Comparison of ENCODE assay signal across 1 cellular context in the genomic region with DNA sequence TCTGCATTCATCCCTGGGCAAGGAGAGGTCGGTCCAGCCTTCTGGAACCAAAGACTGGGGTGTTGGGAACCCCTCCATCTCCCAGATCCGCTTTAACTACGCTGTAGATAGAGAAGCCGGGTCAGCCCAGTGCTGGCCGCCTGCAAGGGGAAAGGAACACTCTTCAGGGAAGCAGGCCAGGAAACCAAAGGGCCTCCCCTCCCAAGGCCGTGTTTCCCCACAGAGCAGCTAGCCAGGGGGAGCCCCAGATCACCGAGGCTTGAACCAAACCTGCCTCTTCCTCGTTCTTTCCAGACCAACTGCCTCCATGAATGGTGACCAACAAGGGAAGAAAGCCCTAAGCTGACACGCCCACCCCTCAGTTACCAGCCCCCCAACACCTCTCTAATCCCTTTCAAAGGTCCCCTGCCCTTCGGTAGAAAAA.
TF ChIP-seq lines count a peak whose summit lies in the region.

No MANE protein-coding gene starts in this region.

TF ChIP-seq in GM12878, 131 proteins besides CTCF, POLR2A, EP300 and RAD21:
- no peak for TF ChIP-seq HDGF (IDR thresholded peaks at IDR 0.05)
- no peak for TF ChIP-seq CHD4 (IDR thresholded peaks at IDR 0.05)
- no peak for TF ChIP-seq SIN3A (IDR thresholded peaks at IDR 0.05; ENCODE audit: low read depth, low read length)
- no peak for TF ChIP-seq BCL11A (IDR thresholded peaks at IDR 0.05; ENCODE audit: low read depth, low read length)
- TF ChIP-seq FOXK2 (IDR thresholded peaks at IDR 0.05) = no peak
- TF ChIP-seq, protein P1, sequence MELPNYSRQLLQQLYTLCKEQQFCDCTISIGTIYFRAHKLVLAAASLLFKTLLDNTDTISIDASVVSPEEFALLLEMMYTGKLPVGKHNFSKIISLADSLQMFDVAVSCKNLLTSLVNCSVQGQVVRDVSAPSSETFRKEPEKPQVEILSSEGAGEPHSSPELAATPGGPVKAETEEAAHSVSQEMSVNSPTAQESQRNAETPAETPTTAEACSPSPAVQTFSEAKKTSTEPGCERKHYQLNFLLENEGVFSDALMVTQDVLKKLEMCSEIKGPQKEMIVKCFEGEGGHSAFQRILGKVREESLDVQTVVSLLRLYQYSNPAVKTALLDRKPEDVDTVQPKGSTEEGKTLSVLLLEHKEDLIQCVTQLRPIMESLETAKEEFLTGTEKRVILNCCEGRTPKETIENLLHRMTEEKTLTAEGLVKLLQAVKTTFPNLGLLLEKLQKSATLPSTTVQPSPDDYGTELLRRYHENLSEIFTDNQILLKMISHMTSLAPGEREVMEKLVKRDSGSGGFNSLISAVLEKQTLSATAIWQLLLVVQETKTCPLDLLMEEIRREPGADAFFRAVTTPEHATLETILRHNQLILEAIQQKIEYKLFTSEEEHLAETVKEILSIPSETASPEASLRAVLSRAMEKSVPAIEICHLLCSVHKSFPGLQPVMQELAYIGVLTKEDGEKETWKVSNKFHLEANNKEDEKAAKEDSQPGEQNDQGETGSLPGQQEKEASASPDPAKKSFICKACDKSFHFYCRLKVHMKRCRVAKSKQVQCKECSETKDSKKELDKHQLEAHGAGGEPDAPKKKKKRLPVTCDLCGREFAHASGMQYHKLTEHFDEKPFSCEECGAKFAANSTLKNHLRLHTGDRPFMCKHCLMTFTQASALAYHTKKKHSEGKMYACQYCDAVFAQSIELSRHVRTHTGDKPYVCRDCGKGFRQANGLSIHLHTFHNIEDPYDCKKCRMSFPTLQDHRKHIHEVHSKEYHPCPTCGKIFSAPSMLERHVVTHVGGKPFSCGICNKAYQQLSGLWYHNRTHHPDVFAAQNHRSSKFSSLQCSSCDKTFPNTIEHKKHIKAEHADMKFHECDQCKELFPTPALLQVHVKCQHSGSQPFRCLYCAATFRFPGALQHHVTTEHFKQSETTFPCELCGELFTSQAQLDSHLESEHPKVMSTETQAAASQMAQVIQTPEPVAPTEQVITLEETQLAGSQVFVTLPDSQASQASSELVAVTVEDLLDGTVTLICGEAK (IDR thresholded peaks at IDR 0.05; ENCODE audit: borderline replicate concordance) = no peak
- TF ChIP-seq RFX5 (IDR thresholded peaks at IDR 0.05; ENCODE audit: low read depth, low read length) = no peak
- no peak for TF ChIP-seq JUNB (IDR thresholded peaks at IDR 0.05)
- TF ChIP-seq SPI1 (IDR thresholded peaks at IDR 0.05; ENCODE audit: borderline replicate concordance, insufficient read depth, low read depth, low read length) = no peak
- TF ChIP-seq, protein P2, sequence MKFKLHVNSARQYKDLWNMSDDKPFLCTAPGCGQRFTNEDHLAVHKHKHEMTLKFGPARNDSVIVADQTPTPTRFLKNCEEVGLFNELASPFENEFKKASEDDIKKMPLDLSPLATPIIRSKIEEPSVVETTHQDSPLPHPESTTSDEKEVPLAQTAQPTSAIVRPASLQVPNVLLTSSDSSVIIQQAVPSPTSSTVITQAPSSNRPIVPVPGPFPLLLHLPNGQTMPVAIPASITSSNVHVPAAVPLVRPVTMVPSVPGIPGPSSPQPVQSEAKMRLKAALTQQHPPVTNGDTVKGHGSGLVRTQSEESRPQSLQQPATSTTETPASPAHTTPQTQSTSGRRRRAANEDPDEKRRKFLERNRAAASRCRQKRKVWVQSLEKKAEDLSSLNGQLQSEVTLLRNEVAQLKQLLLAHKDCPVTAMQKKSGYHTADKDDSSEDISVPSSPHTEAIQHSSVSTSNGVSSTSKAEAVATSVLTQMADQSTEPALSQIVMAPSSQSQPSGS (IDR thresholded peaks at IDR 0.05; ENCODE audit: low read length) = no peak
- no peak for TF ChIP-seq STAT3 (IDR thresholded peaks at IDR 0.05; ENCODE audit: low read depth, low read length)
- TF ChIP-seq RB1 (IDR thresholded peaks at IDR 0.05; ENCODE audit: borderline replicate concordance) = no peak
- TF ChIP-seq MYB (IDR thresholded peaks at IDR 0.05; ENCODE audit: borderline replicate concordance, low read depth, low read length) = no peak
- TF ChIP-seq, protein P3, sequence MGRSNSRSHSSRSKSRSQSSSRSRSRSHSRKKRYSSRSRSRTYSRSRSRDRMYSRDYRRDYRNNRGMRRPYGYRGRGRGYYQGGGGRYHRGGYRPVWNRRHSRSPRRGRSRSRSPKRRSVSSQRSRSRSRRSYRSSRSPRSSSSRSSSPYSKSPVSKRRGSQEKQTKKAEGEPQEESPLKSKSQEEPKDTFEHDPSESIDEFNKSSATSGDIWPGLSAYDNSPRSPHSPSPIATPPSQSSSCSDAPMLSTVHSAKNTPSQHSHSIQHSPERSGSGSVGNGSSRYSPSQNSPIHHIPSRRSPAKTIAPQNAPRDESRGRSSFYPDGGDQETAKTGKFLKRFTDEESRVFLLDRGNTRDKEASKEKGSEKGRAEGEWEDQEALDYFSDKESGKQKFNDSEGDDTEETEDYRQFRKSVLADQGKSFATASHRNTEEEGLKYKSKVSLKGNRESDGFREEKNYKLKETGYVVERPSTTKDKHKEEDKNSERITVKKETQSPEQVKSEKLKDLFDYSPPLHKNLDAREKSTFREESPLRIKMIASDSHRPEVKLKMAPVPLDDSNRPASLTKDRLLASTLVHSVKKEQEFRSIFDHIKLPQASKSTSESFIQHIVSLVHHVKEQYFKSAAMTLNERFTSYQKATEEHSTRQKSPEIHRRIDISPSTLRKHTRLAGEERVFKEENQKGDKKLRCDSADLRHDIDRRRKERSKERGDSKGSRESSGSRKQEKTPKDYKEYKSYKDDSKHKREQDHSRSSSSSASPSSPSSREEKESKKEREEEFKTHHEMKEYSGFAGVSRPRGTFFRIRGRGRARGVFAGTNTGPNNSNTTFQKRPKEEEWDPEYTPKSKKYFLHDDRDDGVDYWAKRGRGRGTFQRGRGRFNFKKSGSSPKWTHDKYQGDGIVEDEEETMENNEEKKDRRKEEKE (IDR thresholded peaks at IDR 0.05) = no peak
- no peak for TF ChIP-seq KAT2A (conservative IDR thresholded peaks at IDR 0.05; ENCODE audit: control insufficient read depth, low read depth, low read length)
- TF ChIP-seq BHLHE40 (IDR thresholded peaks at IDR 0.05; ENCODE audit: borderline replicate concordance in 1 of 2, low read depth in 2 of 2, low read length in 1 of 2) = no peak
